Comparison of ENCODE assay signal across 9 cellular contexts in genomic region chr5:141192110-141192725, GRCh38. TPM values are rescaled to one million over a fixed set of nuclear protein-coding genes. Genes with fewer than 3 reads are reported as not detected.
DNase-seq lines count a peak whose midpoint lies in the region; ATAC-seq and TF ChIP-seq lines count a peak whose summit lies in the region.
"Had no signal": no experiment of that assay in that cellular context is flagged by ENCODE, and none has a peak within 500 bp of the region (broad histone marks: within the 10 kb centered on the region; RNA-seq: fewer than 3 reads in every experiment).

Gene PCDHB10 (plus strand): TSS chr5:141192353. CDS start chr5:141192553, 200 bp downstream.

- no peaks in the 10 kb centered on the region for H3K36me3 ChIP-seq in cardiac muscle cell
- no peaks in the 10 kb centered on the region for H3K36me3 ChIP-seq in left lung

- peaks cover 57% of the 10 kb centered on the region for H3K36me3 Mint-ChIP-seq in neural crest cell (ENCODE audit: low read depth)

- TF ChIP-seq CTCF in cardiac muscle cell (IDR thresholded peaks at IDR 0.05; ENCODE audit: low read depth, low read length) = peak; percentile 19
- peak; percentile 66 for TF ChIP-seq CTCF in neural crest cell (conservative IDR thresholded peaks at IDR 0.05)
- TF ChIP-seq CTCF in left lung (IDR thresholded peaks at IDR 0.05) = peak in 1 of 2 donors; percentile 13

- H3K27ac Mint-ChIP-seq in neural crest cell (ENCODE audit: unreplicated experiment) = peak within 1 kb of the TSS; percentile 15

- H3K4me3 Mint-ChIP-seq in neural crest cell = peak within 1 kb of the TSS; percentile 17
- H3K4me3 Mint-ChIP-seq: central memory CD8-positive, alpha-beta T cell had no signal

- no peaks in the 10 kb centered on the region for H3K27me3 Mint-ChIP-seq in neural crest cell (ENCODE audit: low read depth)

- H3K27me3 ChIP-seq in cardiac muscle cell (no peaks in the 10 kb centered on the region), left lung (peaks cover 3 to 38% of the 10 kb centered on the region in 2 donors)

- H3K9me3 ChIP-seq in cardiac muscle cell (ENCODE audit: low read depth) = no peaks in the 10 kb centered on the region
- H3K9me3 ChIP-seq in left lung = peaks cover 0 to 72% of the 10 kb centered on the region in 2 donors

- H3K9me3 Mint-ChIP-seq in neural crest cell = peaks cover 21% of the 10 kb centered on the region

- intact Hi-C loops in Right ventricle myocardium inferior (cut with DNase I) (no loop called here), left lung (cut with DNase I) (no loop called here)

- no peak within 1 kb of the TSS for H3K27ac ChIP-seq in cardiac muscle cell
- H3K27ac ChIP-seq in left lung = no peak within 1 kb of the TSS

- peaks cover 5% of the 10 kb centered on the region for H3K4me1 Mint-ChIP-seq in neural crest cell

- peak within 1 kb of the TSS; percentile 30 for H3K4me3 ChIP-seq in cardiac muscle cell
- H3K4me3 ChIP-seq in left lung = no peak within 1 kb of the TSS

- ATAC-seq in Right ventricle myocardium inferior (no peak), left lung (no peak), GM19397 (IDR thresholded peaks at IDR 0.05; ENCODE audit: unreplicated experiment) (no peak), HG02884 (IDR thresholded peaks at IDR 0.05; ENCODE audit: unreplicated experiment) (no peak)

- DNase-seq in cardiac muscle cell (ENCODE audit: low read depth in 1 of 2, low spot score in 1 of 2) (peak; percentile 12 to 51), Right ventricle myocardium inferior (ENCODE audit: missing footprints) (no peak), NCI-H1930 (lab: John Stamatoyannopoulos, UW) (peak; percentile 28 to 42), cerebellar cortex (ENCODE audit: low spot score) (peak; percentile 64), neural crest cell (ENCODE audit: low read depth, low spot score) (peak; percentile 40), left lung (no peak)

- H3K4me1 ChIP-seq in cardiac muscle cell (ENCODE audit: low read depth) (no peaks in the 10 kb centered on the region), left lung (no peaks in the 10 kb centered on the region)

RNA-seq across cellular contexts. Expression of gene PCDHB10, which starts in this region (rescaled TPM):
- total RNA-seq in cardiac muscle cell = 8.8 and 10.9 TPM in 2 replicates
- polyA plus RNA-seq in cardiac muscle cell = 7.8 and 9.0 TPM in 2 replicates
- 0.84 TPM for total RNA-seq in Right ventricle myocardium inferior
- 5.2 and 5.5 TPM in 2 replicates for total RNA-seq in neural crest cell
- 1 to 10 TPM; 1.5 to 2.0 TPM for total RNA-seq in left lung

Comparison
In these comparisons a context has a peak if more than half of its experiments do, and no peak if none do; other contexts are left out.
1. DNase-seq: peak in cardiac muscle cell (2 of 2), NCI-H1930 (2 of 2), cerebellar cortex (single experiment) and neural crest cell (single experiment); none in Right ventricle myocardium inferior (single experiment) and left lung (0 of 2).